Comparison of ENCODE assay signal across 7 cellular contexts in the genomic region with DNA sequence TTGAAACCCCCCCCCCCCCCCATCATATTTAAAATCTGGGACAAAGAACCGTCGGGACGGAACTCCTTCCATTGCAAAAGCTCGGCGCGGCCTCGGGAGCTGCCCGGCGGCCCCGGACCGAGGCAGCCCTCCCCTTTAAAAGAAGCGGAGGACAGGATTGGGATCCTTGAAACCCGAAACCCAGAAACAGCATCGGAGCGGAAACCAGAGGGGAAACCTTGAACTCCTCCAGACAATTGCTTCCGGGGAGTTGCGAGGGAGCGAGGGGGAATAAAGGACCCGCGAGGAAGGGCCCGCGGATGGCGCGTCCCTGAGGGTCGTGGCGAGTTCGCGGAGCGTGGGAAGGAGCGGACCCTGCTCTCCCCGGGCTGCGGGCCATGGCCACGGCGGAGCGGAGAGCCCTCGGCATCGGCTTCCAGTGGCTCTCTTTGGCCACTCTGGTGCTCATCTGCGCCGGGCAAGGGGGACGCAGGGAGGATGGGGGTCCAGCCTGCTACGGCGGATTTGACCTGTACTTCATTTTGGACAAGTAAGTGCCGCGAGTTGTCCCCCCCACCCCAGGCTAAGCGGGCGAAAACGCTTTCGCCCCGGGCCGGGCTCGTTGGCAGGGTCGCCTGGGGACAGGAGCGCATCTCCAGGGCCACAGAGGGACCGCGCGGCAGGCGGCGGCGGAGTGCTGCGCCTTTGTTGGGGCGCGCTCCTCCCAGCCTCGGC. TPM values are rescaled to one million over a fixed set of nuclear protein-coding genes. Genes with fewer than 3 reads are reported as not detected.
A peak's percentile ranks its signal among the peaks of the same experiment; 100 is the strongest.
DNase-seq lines count a peak whose midpoint lies in the region; ATAC-seq and TF ChIP-seq lines count a peak whose summit lies in the region.

A gene (plus strand): TSS at position 57 of the 714 bp plus-strand sequence. CDS start 321 bp downstream, at position 378.

- no peaks in the 10 kb centered on the region for H3K27me3 ChIP-seq in muscle layer of colon (ENCODE audit: control insufficient read depth in 1 of 2, insufficient read depth in 2 of 2, low read length in 2 of 2)

- no peaks in the 10 kb centered on the region for H3K9me3 ChIP-seq in muscle layer of colon (ENCODE audit: low read length)

- no peak within 1 kb of the TSS for H3K27ac Mint-ChIP-seq in activated CD4-positive, alpha-beta memory T cell treated with anti-CD3 and anti-CD28 coated beads, Interleukin-2, amount 10 ng/mL, durations not matched to agents 7 days and 5 days

- peak within 1 kb of the TSS; percentile 93 for H3K4me3 ChIP-seq in fibroblast of mammary gland (ENCODE audit: control insufficient read depth, low read depth, low read length)
- H3K4me3 ChIP-seq in muscle layer of colon (ENCODE audit: low read depth in 1 of 2, low read length in 2 of 2), result peak within 1 kb of the TSS; percentile 85 to 88
- H3K4me3 ChIP-seq in urinary bladder (ENCODE audit: low read depth, low read length), result peak within 1 kb of the TSS; percentile 74

- POLR2A ChIA-PET in GM10248 (lab: Yijun Ruan, JAX), result no interaction called here
- POLR2A ChIA-PET in activated CD4-positive, alpha-beta memory T cell treated with anti-CD3 and anti-CD28 coated beads, Interleukin-2, amount 10 ng/mL, durations not matched to agents 7 days and 5 days (lab: Charles Lee), result no interaction called here

- WGBS in urinary bladder, result under 1% methylated on average over 63 of the region's 63 CpGs

- peak within 1 kb of the TSS; percentile 11 for H3K9ac ChIP-seq in muscle layer of colon (ENCODE audit: low read length)

- TF ChIP-seq CTCF in GM10248 (IDR thresholded peaks at IDR 0.05; ENCODE audit: control extremely low read depth, extremely low read depth, low read depth, missing control alignments), result no peak
- TF ChIP-seq CTCF in fibroblast of mammary gland (conservative IDR thresholded peaks at IDR 0.05; ENCODE audit: control insufficient read depth, insufficient read depth, low read depth, low read length), result no peak

- DNase-seq in GM10248 (ENCODE audit: extremely low spot score) (peak; percentile 29), NCI-H1694 treated with DMSO at 0.1 percent for 48 hours (lab: John Stamatoyannopoulos, UW) (peak; percentile 76), fibroblast of mammary gland (ENCODE audit: low read depth) (peak; percentile 81)
- no peak for DNase-seq in activated CD4-positive, alpha-beta memory T cell treated with anti-CD3 and anti-CD28 coated beads, Interleukin-2, amount 10 ng/mL, durations not matched to agents 7 days and 5 days

- H3K36me3 ChIP-seq in muscle layer of colon (ENCODE audit: insufficient read depth, low read length) (no peaks in the 10 kb centered on the region), urinary bladder (ENCODE audit: insufficient read depth) (no peaks in the 10 kb centered on the region)

- peaks cover 15% of the 10 kb centered on the region for H3K4me1 Mint-ChIP-seq in activated CD4-positive, alpha-beta memory T cell treated with anti-CD3 and anti-CD28 coated beads, Interleukin-2, amount 10 ng/mL, durations not matched to agents 7 days and 5 days

- H3K27ac ChIP-seq in muscle layer of colon (ENCODE audit: low read depth, low read length) (peak within 1 kb of the TSS; percentile 59), urinary bladder (ENCODE audit: low read depth) (peak within 1 kb of the TSS; percentile 82)

- H3K27me3 Mint-ChIP-seq in activated CD4-positive, alpha-beta memory T cell treated with anti-CD3 and anti-CD28 coated beads, Interleukin-2, amount 10 ng/mL, durations not matched to agents 7 days and 5 days, result peaks cover 71% of the 10 kb centered on the region

- peak within 1 kb of the TSS; percentile 63 for H3K4me3 Mint-ChIP-seq in activated CD4-positive, alpha-beta memory T cell treated with anti-CD3 and anti-CD28 coated beads, Interleukin-2, amount 10 ng/mL, durations not matched to agents 7 days and 5 days

- H3K9me3 Mint-ChIP-seq in activated CD4-positive, alpha-beta memory T cell treated with anti-CD3 and anti-CD28 coated beads, Interleukin-2, amount 10 ng/mL, durations not matched to agents 7 days and 5 days, result no peaks in the 10 kb centered on the region

- H3K4me1 ChIP-seq in muscle layer of colon (ENCODE audit: insufficient read depth, low read length) (peaks cover 30% of the 10 kb centered on the region), urinary bladder (ENCODE audit: insufficient read depth) (no peaks in the 10 kb centered on the region)

- no peak for ATAC-seq in HG03469 (IDR thresholded peaks at IDR 0.05; ENCODE audit: unreplicated experiment)

- CTCF ChIA-PET in GM10248 (lab: Yijun Ruan, JAX), result interaction anchor here (0.9 to 1.2 kb wide), 3 partner anchors 9 to 546 kb away, joined by 3 read pairs; a partner anchor contains a TSS
- CTCF ChIA-PET in activated CD4-positive, alpha-beta memory T cell treated with anti-CD3 and anti-CD28 coated beads, Interleukin-2, amount 10 ng/mL, durations not matched to agents 7 days and 5 days (lab: Charles Lee), result interaction anchor here (0.6 to 0.9 kb wide), 4 partner anchors 15 to 1242 kb away, joined by 3 to 5 read pairs (median 4); no protein-coding TSS in a partner anchor

- no peaks in the 10 kb centered on the region for H3K36me3 Mint-ChIP-seq in activated CD4-positive, alpha-beta memory T cell treated with anti-CD3 and anti-CD28 coated beads, Interleukin-2, amount 10 ng/mL, durations not matched to agents 7 days and 5 days (ENCODE audit: low read depth)

RNA-seq across cellular contexts. Expression of the gene that starts here (rescaled TPM):
- not detected for total RNA-seq in activated CD4-positive, alpha-beta memory T cell treated with anti-CD3 and anti-CD28 coated beads, Interleukin-2, amount 10 ng/mL, durations not matched to agents 7 days and 5 days
- total RNA-seq in urinary bladder, result 138 TPM
- 53.0 TPM for polyA plus RNA-seq in urinary bladder

Comparison
In these comparisons a context has a peak if more than half of its experiments do, and no peak if none do; other contexts are left out.
1. RNA of the gene that starts here (total RNA-seq): 138 TPM in urinary bladder (single experiment); not detected in activated CD4-positive, alpha-beta memory T cell treated with anti-CD3 and anti-CD28 coated beads, Interleukin-2, amount 10 ng/mL, durations not matched to agents 7 days and 5 days; every median in the first group is over 100 times any median in the second.
2. Peak in every context shown above with its lines, with median percentiles within 50 percentile points of each other: H3K4me3 ChIP-seq.